ENCODE assay signal across 18 cellular contexts in the genomic region with DNA sequence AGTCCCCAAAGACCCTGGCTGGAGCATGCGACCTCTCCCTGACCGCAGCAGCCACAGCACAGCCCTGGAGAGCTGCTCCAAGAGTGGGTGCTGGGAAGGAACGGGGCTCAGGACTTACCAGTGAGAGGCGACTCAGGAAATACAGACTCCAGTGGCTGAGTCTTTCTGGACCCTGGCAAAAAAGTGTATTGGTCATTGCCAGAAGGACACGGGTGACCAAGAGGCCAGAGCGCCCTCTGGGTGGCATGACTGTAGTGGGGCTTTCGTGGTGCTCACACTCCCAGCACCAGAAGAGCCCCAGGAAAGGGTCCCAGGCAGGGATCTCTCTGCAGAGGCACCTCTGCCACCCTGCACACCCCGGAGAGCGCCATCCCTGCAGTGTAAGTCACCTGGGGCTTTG. TPM values are rescaled to one million over a fixed set of nuclear protein-coding genes. Genes with fewer than 3 reads are reported as not detected.
A peak's percentile ranks its signal among the peaks of the same experiment; 100 is the strongest.
DNase-seq lines count a peak whose midpoint lies in the region; ATAC-seq and TF ChIP-seq lines count a peak whose summit lies in the region.
"Had no signal": no experiment of that assay in that cellular context is flagged by ENCODE, and none has a peak within 500 bp of the region (broad histone marks: within the 10 kb centered on the region; RNA-seq: fewer than 3 reads in every experiment).

No MANE protein-coding gene starts in this region.

- no peak overlapping the region for H3K27ac ChIP-seq in PC-3 (ENCODE audit: low read length)
- no peak overlapping the region for H3K27ac ChIP-seq in Karpas-422 (ENCODE audit: low read length)
- H3K27ac ChIP-seq: BLaER1 treated with 17β-estradiol and CSF1 and Interleukin-3, amounts not matched to agents 10 nM and 100 nM; KMS-11 had no signal

- H3K4me3 ChIP-seq in PC-3 (ENCODE audit: low read length): no peak overlapping the region
- no peak overlapping the region for H3K4me3 ChIP-seq in Karpas-422 (ENCODE audit: low read length)
- H3K4me3 ChIP-seq: BLaER1 treated with 17β-estradiol and CSF1 and Interleukin-3, amounts not matched to agents 10 nM and 100 nM had no signal

- H3K9me3 ChIP-seq in PC-3 (ENCODE audit: low read length) (no peaks in the 10 kb centered on the region), Karpas-422 (ENCODE audit: low read length) (no peaks in the 10 kb centered on the region)
- H3K9me3 ChIP-seq: BLaER1 treated with 17β-estradiol and CSF1 and Interleukin-3, amounts not matched to agents 10 nM and 100 nM had no signal

- no peak overlapping the region for H3K4me3 Mint-ChIP-seq in CD14-positive monocyte
- H3K4me3 Mint-ChIP-seq: HFFc6 had no signal

- H4K20me1 ChIP-seq in PC-3 (ENCODE audit: low read length) (no peaks in the 10 kb centered on the region), Karpas-422 (ENCODE audit: insufficient read depth, low read depth, low read length) (no peaks in the 10 kb centered on the region)

- no peaks in the 10 kb centered on the region for H3K36me3 Mint-ChIP-seq in CD14-positive monocyte

- H3F3A ChIP-seq in PC-3 (ENCODE audit: low read length, unreplicated experiment): no peaks in the 10 kb centered on the region

- POLR2A ChIA-PET in PC-3 (lab: Charles Lee; ENCODE audit: unreplicated experiment): no interaction called here

- no TSS peak for BruUV-seq in PC-3 (replicated peaks; lab: Mats Ljungman, UMichigan)

- H3K79me2 ChIP-seq in PC-3 (ENCODE audit: low read length) (no peaks in the 10 kb centered on the region), Karpas-422 (ENCODE audit: low read length) (no peaks in the 10 kb centered on the region)

- intact Hi-C loops in CD14-positive monocyte (cut with micrococcal nuclease) (no loop called here), PC-3 (cut with micrococcal nuclease) (no loop called here), sciatic nerve (cut with DNase I) (loop anchor here (5.0 kb wide), 1 partner anchor 352 kb away; no protein-coding TSS in a partner anchor)

- H3K4me1 ChIP-seq in PC-3 (ENCODE audit: insufficient read depth, low read length): no peaks in the 10 kb centered on the region
- no peaks in the 10 kb centered on the region for H3K4me1 ChIP-seq in Karpas-422 (ENCODE audit: low read length)

- H3K27ac Mint-ChIP-seq in CD14-positive monocyte: no peak overlapping the region
- H3K27ac Mint-ChIP-seq: HFFc6 had no signal

- H3K27me3 ChIP-seq in PC-3 (ENCODE audit: low read length) (peaks cover 92% of the 10 kb centered on the region), Karpas-422 (ENCODE audit: low read length) (no peaks in the 10 kb centered on the region)

- H3K36me3 ChIP-seq in PC-3 (ENCODE audit: low read depth, low read length) (no peaks in the 10 kb centered on the region), Karpas-422 (ENCODE audit: insufficient read depth, low read length) (no peaks in the 10 kb centered on the region)
- H3K36me3 ChIP-seq: BLaER1 treated with 17β-estradiol and CSF1 and Interleukin-3, amounts not matched to agents 10 nM and 100 nM had no signal

- TF ChIP-seq CTCF in CD14-positive monocyte (IDR thresholded peaks at IDR 0.05) (no peak), PC-3 (conservative IDR thresholded peaks at IDR 0.05; ENCODE audit: low read depth, low read length) (peak; percentile 27; the same call in 1 of the 2 replicates)

- peaks cover 0 to 2% (median 0%) of the 10 kb centered on the region in 7 donors for H3K9me3 Mint-ChIP-seq in CD14-positive monocyte
- H3K9me3 Mint-ChIP-seq: HFFc6 had no signal

- H3K9ac ChIP-seq in PC-3 (ENCODE audit: low read length): no peak overlapping the region
- no peak overlapping the region for H3K9ac ChIP-seq in Karpas-422 (ENCODE audit: low read length)
- H3K9ac ChIP-seq: BLaER1 treated with 17β-estradiol and CSF1 and Interleukin-3, amounts not matched to agents 10 nM and 100 nM; KMS-11 had no signal

- H3K4me1 Mint-ChIP-seq in CD14-positive monocyte: no peaks in the 10 kb centered on the region

- peaks cover 1 to 8% (median 8%) of the 10 kb centered on the region in 3 donors for H3K27me3 Mint-ChIP-seq in CD14-positive monocyte (ENCODE audit: low read depth in 3 of 3)

- no peak overlapping the region for H3K4me2 ChIP-seq in PC-3 (ENCODE audit: low read length)
- H3K4me2 ChIP-seq in Karpas-422 (ENCODE audit: low read depth, low read length, poor library complexity, severe bottlenecking): no peak overlapping the region
- H3K4me2 ChIP-seq: BLaER1 treated with 17β-estradiol and CSF1 and Interleukin-3, amounts not matched to agents 10 nM and 100 nM; KMS-11 had no signal

- no peak for ATAC-seq in PC-3
- no peak for ATAC-seq in sciatic nerve

- peak; percentile 19 for DNase-seq in CD14-positive monocyte (ENCODE audit: low spot score)
- DNase-seq in PC-3: no peak
- DNase-seq in islet precursor cell: peak; percentile 37
- peak; percentile 51 for DNase-seq in sciatic nerve (ENCODE audit: low spot score)
- DNase-seq in OCI-M2 (lab: John Stamatoyannopoulos, UW; ENCODE audit: unreplicated experiment): no peak
- no peak for DNase-seq in Karpas-422
- DNase-seq in DMS 273 treated with DMSO at 0.1 percent for 48 hours (lab: John Stamatoyannopoulos, UW): no peak
- DNase-seq: DMS79, HFFc6, NCI-H1436, NCI-H1930, NCI-H226, NCI-H524 had no signal

- no peak overlapping the region for H2AFZ ChIP-seq in PC-3 (ENCODE audit: low read length)
- H2AFZ ChIP-seq in Karpas-422 (ENCODE audit: low read length): no peak overlapping the region

- H3K9me2 ChIP-seq in PC-3 (replicated peaks; ENCODE audit: low read length) (no peaks in the 10 kb centered on the region), Karpas-422 (replicated peaks; ENCODE audit: insufficient read depth, low read length) (no peaks in the 10 kb centered on the region)

- CTCF ChIA-PET in PC-3 (lab: Charles Lee): no interaction called here

RNA-seq across cellular contexts. Expression of gene PRDM16, which starts 8.9 kb away (rescaled TPM):
- not detected for polyA plus RNA-seq in CD14-positive monocyte
- total RNA-seq in PC-3 (2014; rRNA removed): 0.04 and 0.17 TPM in 2 replicates
- total RNA-seq in sciatic nerve: 31.3 TPM
- not detected in 2 replicates for total RNA-seq in Karpas-422 (2014; rRNA removed; shearing (Covaris generic); ENCODE audit: low replicate concordance)
- total RNA-seq: HFFc6, HT-29, MCF 10A had no signal

RNA-seq across cellular contexts. Expression of gene ACTRT2, which starts 38.8 kb away (rescaled TPM):
- polyA plus RNA-seq in CD14-positive monocyte: not detected
- total RNA-seq in PC-3 (2014; rRNA removed): not detected in 2 replicates
- total RNA-seq in sciatic nerve: not detected
- not detected in 2 replicates for total RNA-seq in Karpas-422 (2014; rRNA removed; shearing (Covaris generic); ENCODE audit: low replicate concordance)
- total RNA-seq: H4, HFFc6, HT-29, MCF 10A had no signal

Comparison
In these comparisons a context has a peak if more than half of its experiments do, and no peak if none do; other contexts are left out.
1. DNase-seq: peak in CD14-positive monocyte (single experiment), islet precursor cell (single experiment) and sciatic nerve (single experiment); none in PC-3 (single experiment), OCI-M2 (single experiment), Karpas-422 (single experiment) and DMS 273 treated with DMSO at 0.1 percent for 48 hours (single experiment).
2. RNA of gene PRDM16, which starts 8.9 kb away (total RNA-seq): 31.3 TPM in sciatic nerve (single experiment); 0.04 to 0.17 TPM in PC-3 and not detected in Karpas-422; every median in the first group is over 10 times any median in the second.